ENCODE assay signal across 1 cellular context in genomic region chr21:15127437-15127836, GRCh38.
TF ChIP-seq lines count a peak whose summit lies in the region.

No MANE protein-coding gene starts in this region.

TF ChIP-seq in liver, 16 proteins besides CTCF, POLR2A, EP300 and RAD21 (continued from another document):
- TF ChIP-seq REST (IDR thresholded peaks at IDR 0.05) (no peak), GABPA (IDR thresholded peaks at IDR 0.05 in 1 of 2, conservative IDR thresholded peaks at IDR 0.05 in 1 of 2) (no peak), FOXA2 (IDR thresholded peaks at IDR 0.05) (no peak), RXRA (IDR thresholded peaks at IDR 0.05) (no peak), HNF4A (conservative IDR thresholded peaks at IDR 0.05) (peak; percentile 80 to 89), HNF4G (IDR thresholded peaks at IDR 0.05) (peak; percentile 32), YY1 (IDR thresholded peaks at IDR 0.05) (no peak), SP1 (IDR thresholded peaks at IDR 0.05) (peak; percentile 15), ZBTB33 (IDR thresholded peaks at IDR 0.05) (no peak)
